In the genomic region with DNA sequence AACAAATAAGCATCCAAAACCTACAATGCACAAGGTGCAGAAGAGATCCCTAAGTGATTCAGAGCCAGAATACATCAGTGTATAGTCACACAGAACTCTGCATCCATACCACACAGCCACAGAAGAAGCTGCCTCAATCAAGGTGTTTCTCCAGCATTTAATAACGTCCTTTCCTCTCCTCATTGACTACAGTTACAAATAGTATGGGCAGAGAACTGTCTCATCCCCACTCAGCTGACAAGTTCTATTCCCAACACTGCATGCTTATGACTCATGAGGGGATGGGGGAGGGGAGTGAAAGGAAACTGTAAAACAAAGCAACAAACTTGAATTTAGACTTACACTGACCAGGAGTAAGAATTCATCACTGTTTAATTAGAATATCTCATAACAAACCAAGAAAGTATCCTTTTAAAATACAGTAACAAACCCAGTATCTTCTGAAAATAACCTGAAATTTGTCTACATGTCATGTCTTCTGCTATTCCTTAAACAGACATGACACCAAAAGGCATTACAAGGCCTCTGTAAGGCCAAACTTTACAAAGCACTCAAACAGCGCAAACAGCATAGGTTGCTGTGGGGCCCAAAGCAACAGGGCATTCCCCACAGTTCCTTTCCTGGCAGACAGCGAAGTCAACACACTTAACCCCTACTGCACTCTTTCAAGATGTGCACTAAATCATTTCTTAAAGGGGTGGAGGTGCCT, we compare ENCODE assay signal across 8 cellular contexts. TPM values are rescaled to one million over a fixed set of nuclear protein-coding genes. Genes with fewer than 3 reads are reported as not detected.
A peak's percentile ranks its signal among the peaks of the same experiment; 100 is the strongest.
DNase-seq lines count a peak whose midpoint lies in the region; ATAC-seq, FAIRE-seq and TF ChIP-seq lines count a peak whose summit lies in the region.

No MANE protein-coding gene starts in this region.

- no peaks in the 10 kb centered on the region; the same call in 1 of the 2 replicates for H3K36me3 ChIP-seq in Caco-2 (ENCODE audit: control insufficient read depth, insufficient read depth, low read length)
- no peaks in the 10 kb centered on the region for H3K36me3 ChIP-seq in brain microvascular endothelial cell (replicated peaks)
- no peaks in the 10 kb centered on the region for H3K36me3 ChIP-seq in small intestine (ENCODE audit: control insufficient read depth in 2 of 2, insufficient read depth in 2 of 2, low read length in 2 of 2)

- intact Hi-C loops in Caco-2 (cut with micrococcal nuclease; ENCODE audit: unreplicated experiment): no loop called here

- no peaks in the 10 kb centered on the region for H3K9me3 Mint-ChIP-seq in Caco-2 (ENCODE audit: unreplicated experiment)
- H3K9me3 Mint-ChIP-seq in immature natural killer cell: no peaks in the 10 kb centered on the region

- H3K36me3 Mint-ChIP-seq in Caco-2 (ENCODE audit: insufficient read depth, unreplicated experiment): peaks cover 27% of the 10 kb centered on the region
- no peaks in the 10 kb centered on the region for H3K36me3 Mint-ChIP-seq in immature natural killer cell

- H3K27ac ChIP-seq in brain microvascular endothelial cell: peak overlapping the region; percentile 75
- H3K27ac ChIP-seq in small intestine (ENCODE audit: low read depth in 1 of 2, low read length in 1 of 2): peak overlapping the region; percentile 46 to 48

- H3K4me1 Mint-ChIP-seq in Caco-2 (ENCODE audit: low read depth, unreplicated experiment) (peaks cover 27% of the 10 kb centered on the region), immature natural killer cell (peaks cover 72 to 85% of the 10 kb centered on the region in 2 donors)

- in situ Hi-C loops in brain microvascular endothelial cell (cut with HindIII; ENCODE audit: low pct_ligation_motif_present, low sequenced_read_pairs): no loop called here

- BruUV-seq in Caco-2 (replicated peaks; lab: Mats Ljungman, UMichigan): no TSS peak

- no peak for ATAC-seq in HG03039 (IDR thresholded peaks at IDR 0.05; ENCODE audit: unreplicated experiment)

- POLR2A ChIA-PET in Caco-2 (lab: Charles Lee): no interaction called here

- H3K27me3 ChIP-seq in Caco-2 (replicated peaks; ENCODE audit: control insufficient read depth, insufficient read depth, low read length): no peaks in the 10 kb centered on the region
- no peaks in the 10 kb centered on the region for H3K27me3 ChIP-seq in brain microvascular endothelial cell (replicated peaks)
- H3K27me3 ChIP-seq in small intestine (ENCODE audit: control insufficient read depth in 2 of 2, insufficient read depth in 2 of 2, low read length in 2 of 2): no peaks in the 10 kb centered on the region

- CTCF ChIA-PET in Caco-2 (lab: Charles Lee): no interaction called here

- 18 to 44% (median 32%) methylated on average over 3 of the region's 3 CpGs for WGBS in small intestine, 3 donors

- TF ChIP-seq CTCF in Caco-2 (IDR thresholded peaks at IDR 0.05; ENCODE audit: insufficient read depth in 1 of 2, low read depth in 1 of 2, low read length in 1 of 2, severe bottlenecking in 1 of 2, unreplicated experiment in 1 of 2): no peak
- no peak for TF ChIP-seq CTCF in brain microvascular endothelial cell (IDR thresholded peaks at IDR 0.05; ENCODE audit: low read depth, low read length, missing control alignments)

- H3K27me3 Mint-ChIP-seq in Caco-2 (ENCODE audit: insufficient read depth, unreplicated experiment) (no peaks in the 10 kb centered on the region), immature natural killer cell (ENCODE audit: low read depth in 3 of 3) (peaks cover 0 to 3% (median 1%) of the 10 kb centered on the region in 3 donors)

- H3K27ac Mint-ChIP-seq in Caco-2 (ENCODE audit: unreplicated experiment): peak overlapping the region; percentile 30
- H3K27ac Mint-ChIP-seq in immature natural killer cell: peak overlapping the region; percentile 78 to 88 (median 83)

- peaks cover 18% of the 10 kb centered on the region for H3K4me1 ChIP-seq in Caco-2
- H3K4me1 ChIP-seq in small intestine (ENCODE audit: control insufficient read depth in 2 of 2, insufficient read depth in 1 of 2, low read depth in 1 of 2, low read length in 1 of 2): peaks cover 9 to 13% of the 10 kb centered on the region in 2 donors

- FAIRE-seq in RCC 7860 (lab: Jason Lieb, UNC) (peak; percentile 63), small intestine (lab: Jason Lieb, UNC) (no peak)

- H3K9me3 ChIP-seq in Caco-2 (no peaks in the 10 kb centered on the region), small intestine (ENCODE audit: control insufficient read depth, low read depth) (no peaks in the 10 kb centered on the region)

- no peak overlapping the region for H3K4me3 ChIP-seq in Caco-2 (ENCODE audit: low read depth, low read length)
- H3K4me3 ChIP-seq in brain microvascular endothelial cell (ENCODE audit: low read depth, low read length): no peak overlapping the region
- H3K4me3 ChIP-seq in small intestine (ENCODE audit: low read depth in 1 of 2, low read length in 2 of 2): no peak overlapping the region

- peak in 1 of 2 experiments; percentile 19 for DNase-seq in Caco-2
- peak; percentile 81 for DNase-seq in HCEC 1CT
- peak; percentile 53 for DNase-seq in RCC 7860 (ENCODE audit: low spot score)
- peak; percentile 83 for DNase-seq in brain microvascular endothelial cell
- peak in 1 of 3 donors; percentile 14 for DNase-seq in immature natural killer cell
- DNase-seq in small intestine: peak; percentile 29
- DNase-seq in effector CD8-positive, alpha-beta T cell (lab: John Stamatoyannopoulos, UW): no peak

- H3K4me3 Mint-ChIP-seq in Caco-2 (ENCODE audit: unreplicated experiment): no peak overlapping the region
- peak overlapping the region; percentile 30 to 58 (median 44) for H3K4me3 Mint-ChIP-seq in immature natural killer cell

RNA-seq across cellular contexts. Expression of gene CELF1, which starts 29.3 kb away (rescaled TPM):
- 146 and 152 TPM in 2 replicates for total RNA-seq in Caco-2 (2022)
- polyA plus RNA-seq in immature natural killer cell: 10 to 100 TPM; 21.0 to 58.1 (median 35.5) TPM
- 10 to 100 TPM; 16.5 to 32.1 (median 21.9) TPM for polyA plus RNA-seq in small intestine

RNA-seq across cellular contexts. Expression of gene PTPMT1, which starts 41.8 kb away (rescaled TPM):
- 100 and 108 TPM in 2 replicates for total RNA-seq in Caco-2 (2022)
- polyA plus RNA-seq in immature natural killer cell: 100 to 1,000 TPM in 1 of 3 donors, 10 to 100 TPM in 2; 62.2 to 117 (median 80.2) TPM
- 10 to 100 TPM; 31.3 to 60.1 (median 34.6) TPM for polyA plus RNA-seq in small intestine

RNA-seq across cellular contexts. Expression of gene KBTBD4, which starts 55.1 kb away (rescaled TPM):
- 11.9 and 12.5 TPM in 2 replicates for total RNA-seq in Caco-2 (2022)
- polyA plus RNA-seq in immature natural killer cell (10 to 100 TPM; 40.2 to 60.8 (median 49.1) TPM), small intestine (10 to 100 TPM in 2 of 3 donors, 1 to 10 TPM in 1; 9.8 to 13.7 (median 10.5) TPM)

RNA-seq across cellular contexts. Expression of gene NDUFS3, which starts 55.2 kb away (rescaled TPM):
- total RNA-seq in Caco-2 (2022): 183 and 185 TPM in 2 replicates
- polyA plus RNA-seq in immature natural killer cell: 100 to 1,000 TPM; 108 to 157 (median 143) TPM
- 100 to 1,000 TPM; 258 to 438 (median 269) TPM for polyA plus RNA-seq in small intestine
